12 cellular contexts compared by ENCODE assay signal in the genomic region with DNA sequence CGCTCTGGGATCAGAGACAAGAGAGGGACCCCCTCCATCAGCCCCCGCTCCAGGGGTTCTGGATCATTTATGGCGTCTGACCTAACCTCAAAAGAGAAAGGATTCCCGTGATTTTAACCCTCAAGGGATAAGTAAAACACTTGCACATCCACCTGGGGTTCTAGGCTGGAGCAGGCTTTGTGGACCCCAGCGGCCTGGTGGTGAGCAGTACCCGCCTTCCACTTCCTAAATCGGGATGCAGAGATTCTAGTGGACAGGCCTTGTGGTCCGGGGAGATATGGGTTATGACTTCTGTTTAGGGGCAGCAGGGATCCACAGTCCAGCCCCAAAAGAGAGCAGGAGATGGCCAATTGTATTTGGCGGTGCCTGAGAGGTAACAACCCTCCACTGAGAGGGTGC. TPM values are rescaled to one million over a fixed set of nuclear protein-coding genes. Genes with fewer than 3 reads are reported as not detected.
DNase-seq lines count a peak whose midpoint lies in the region; ATAC-seq and TF ChIP-seq lines count a peak whose summit lies in the region.
"Had no signal": no experiment of that assay in that cellular context is flagged by ENCODE, and none has a peak within 500 bp of the region (broad histone marks: within the 10 kb centered on the region; RNA-seq: fewer than 3 reads in every experiment).

No MANE protein-coding gene starts in this region.

- ATAC-seq in CD8-positive, alpha-beta T cell, result no peak
- ATAC-seq in GM18909 (IDR thresholded peaks at IDR 0.05; ENCODE audit: poor library complexity, unreplicated experiment), result no peak

- H3K4me3 ChIP-seq in CD8-positive, alpha-beta T cell (ENCODE audit: low read depth, low read length), result no peak overlapping the region
- H3K4me3 ChIP-seq in SJCRH30, result peak overlapping the region; percentile 74
- H3K4me3 ChIP-seq in esophagus squamous epithelium, result peak overlapping the region; percentile 60 to 90 (median 86)
- no peak overlapping the region for H3K4me3 ChIP-seq in osteoblast (ENCODE audit: insufficient read depth, low read length)

- peaks cover 15% of the 10 kb centered on the region for H3K4me1 Mint-ChIP-seq in CD8-positive, alpha-beta T cell (ENCODE audit: low read depth)
- H3K4me1 Mint-ChIP-seq in activated T-helper 1 cell treated with anti-CD3 and anti-CD28 coated beads, Interleukin-12 subunit alpha, Interleukin-12 subunit beta, Interleukin-2, Interleukin-4 antibody, amounts not matched to agents 30 ng/mL and 10 ng/mL and 1 ng/mL, durations not matched to agents 14 hours and 24 hours and 36 hours (ENCODE audit: low read depth), result peaks cover 5% of the 10 kb centered on the region

- no peaks in the 10 kb centered on the region for H3K36me3 ChIP-seq in CD8-positive, alpha-beta T cell (ENCODE audit: insufficient read depth, low read length)
- H3K36me3 ChIP-seq in SJCRH30 (no peaks in the 10 kb centered on the region), esophagus squamous epithelium (no peaks in the 10 kb centered on the region), osteoblast (ENCODE audit: insufficient read depth, low read length) (no peaks in the 10 kb centered on the region)

- H3K4me3 Mint-ChIP-seq in CD8-positive, alpha-beta T cell, result peak overlapping the region; percentile 65
- no peak overlapping the region for H3K4me3 Mint-ChIP-seq in activated T-helper 1 cell treated with anti-CD3 and anti-CD28 coated beads, Interleukin-12 subunit alpha, Interleukin-12 subunit beta, Interleukin-2, Interleukin-4 antibody, amounts not matched to agents 30 ng/mL and 10 ng/mL and 1 ng/mL, durations not matched to agents 14 hours and 24 hours and 36 hours

- H2AFZ ChIP-seq in osteoblast (ENCODE audit: low read length), result no peak overlapping the region

- no peak for TF ChIP-seq POLR2A in esophagus squamous epithelium (IDR thresholded peaks at IDR 0.05)

- no peak overlapping the region for H3K27ac ChIP-seq in CD8-positive, alpha-beta T cell (ENCODE audit: low read depth, low read length)
- H3K27ac ChIP-seq in SJCRH30 (peak overlapping the region; percentile 88), esophagus squamous epithelium (peak overlapping the region; percentile 68 to 97 (median 92)), osteoblast (ENCODE audit: low read depth, low read length) (no peak overlapping the region)

- peaks cover 8% of the 10 kb centered on the region for H3K4me1 ChIP-seq in CD8-positive, alpha-beta T cell (ENCODE audit: insufficient read depth, low read length)
- H3K4me1 ChIP-seq in SJCRH30 (peaks cover 17% of the 10 kb centered on the region), esophagus squamous epithelium (peaks cover 33 to 71% (median 34%) of the 10 kb centered on the region in 3 donors), osteoblast (ENCODE audit: insufficient read depth, low read length) (peaks cover 13% of the 10 kb centered on the region)

- no peak overlapping the region for H3K27ac Mint-ChIP-seq in CD8-positive, alpha-beta T cell
- no peak overlapping the region for H3K27ac Mint-ChIP-seq in activated T-helper 1 cell treated with anti-CD3 and anti-CD28 coated beads, Interleukin-12 subunit alpha, Interleukin-12 subunit beta, Interleukin-2, Interleukin-4 antibody, amounts not matched to agents 30 ng/mL and 10 ng/mL and 1 ng/mL, durations not matched to agents 14 hours and 24 hours and 36 hours
- H3K27ac Mint-ChIP-seq: CD4-positive, CD25-positive, alpha-beta regulatory T cell had no signal

- POLR2A ChIA-PET in CD8-positive, alpha-beta T cell (lab: Charles Lee), result no interaction called here

- DNase-seq in CD8-positive, alpha-beta T cell, result no peak
- peak in 1 of 2 experiments; percentile 24 for DNase-seq in SJCRH30
- DNase-seq in esophagus squamous epithelium (lab: John Stamatoyannopoulos, UW), result no peak
- DNase-seq in osteoblast (ENCODE audit: insufficient read length, low spot score, missing footprints), result no peak
- DNase-seq in activated T-helper 1 cell treated with anti-CD3 and anti-CD28 coated beads, Interleukin-12 subunit alpha, Interleukin-12 subunit beta, Interleukin-2, Interleukin-4 antibody, amounts not matched to agents 30 ng/mL and 10 ng/mL and 1 ng/mL, durations not matched to agents 14 hours and 24 hours and 36 hours (ENCODE audit: low spot score), result no peak
- DNase-seq in AG08395 (ENCODE audit: low spot score), result no peak
- DNase-seq in activated CD4-positive, alpha-beta T cell treated with anti-CD3 and anti-CD28 coated beads for 4 hours, result no peak
- DNase-seq: activated CD4-positive, CD25-positive, alpha-beta regulatory T cell treated with anti-CD3 and anti-CD28 coated beads, Interleukin-2, amount 50 U/mL, for 72 hours; activated gamma-delta T cell treated with Interleukin-2 at 50 U/mL for 16 hours; CD4-positive, CD25-positive, alpha-beta regulatory T cell; small intestine had no signal

- no peaks in the 10 kb centered on the region for H3K9me3 Mint-ChIP-seq in CD8-positive, alpha-beta T cell
- no peaks in the 10 kb centered on the region for H3K9me3 Mint-ChIP-seq in activated T-helper 1 cell treated with anti-CD3 and anti-CD28 coated beads, Interleukin-12 subunit alpha, Interleukin-12 subunit beta, Interleukin-2, Interleukin-4 antibody, amounts not matched to agents 30 ng/mL and 10 ng/mL and 1 ng/mL, durations not matched to agents 14 hours and 24 hours and 36 hours

- peaks cover 17% of the 10 kb centered on the region for H3K27me3 ChIP-seq in CD8-positive, alpha-beta T cell (ENCODE audit: insufficient read depth, low read length)
- H3K27me3 ChIP-seq in SJCRH30, result no peaks in the 10 kb centered on the region
- peaks cover 0 to 28% (median 0%) of the 10 kb centered on the region in 4 donors for H3K27me3 ChIP-seq in esophagus squamous epithelium
- peaks cover 10% of the 10 kb centered on the region for H3K27me3 ChIP-seq in osteoblast (ENCODE audit: insufficient read depth, low read length)

- peaks cover 11% of the 10 kb centered on the region for H4K20me1 ChIP-seq in osteoblast (ENCODE audit: insufficient read depth, low read length)

- peaks cover 51% of the 10 kb centered on the region for H3K27me3 Mint-ChIP-seq in CD8-positive, alpha-beta T cell (ENCODE audit: low read depth)
- peaks cover 53% of the 10 kb centered on the region for H3K27me3 Mint-ChIP-seq in activated T-helper 1 cell treated with anti-CD3 and anti-CD28 coated beads, Interleukin-12 subunit alpha, Interleukin-12 subunit beta, Interleukin-2, Interleukin-4 antibody, amounts not matched to agents 30 ng/mL and 10 ng/mL and 1 ng/mL, durations not matched to agents 14 hours and 24 hours and 36 hours (ENCODE audit: insufficient read depth)

- intact Hi-C loops in CD8-positive, alpha-beta T cell (cut with DNase I, micrococcal nuclease), result no loop called here
- intact Hi-C loops in esophagus squamous epithelium (cut with DNase I), result loop anchor here (10.0 kb wide), 1 partner anchor 88 kb away; the partner anchor contains the start of genes KIAA0753 and TXNDC17
- intact Hi-C loops in activated T-helper 1 cell treated with anti-CD3 and anti-CD28 coated beads, Interleukin-12 subunit alpha, Interleukin-12 subunit beta, Interleukin-2, Interleukin-4 antibody, amounts not matched to agents 30 ng/mL and 10 ng/mL and 1 ng/mL, durations not matched to agents 14 hours and 24 hours and 36 hours (cut with micrococcal nuclease), result loop anchor here (5.0 kb wide), 1 partner anchor 85 kb away; the partner anchor contains the start of genes KIAA0753 and TXNDC17

- TF ChIP-seq CTCF in CD8-positive, alpha-beta T cell (IDR thresholded peaks at IDR 0.05), result no peak
- TF ChIP-seq CTCF in esophagus squamous epithelium (IDR thresholded peaks at IDR 0.05) (no peak), osteoblast (IDR thresholded peaks at IDR 0.05; ENCODE audit: extremely low read depth, low read depth, low read length) (no peak)

- no peaks in the 10 kb centered on the region for H3K36me3 Mint-ChIP-seq in CD8-positive, alpha-beta T cell
- H3K36me3 Mint-ChIP-seq in activated T-helper 1 cell treated with anti-CD3 and anti-CD28 coated beads, Interleukin-12 subunit alpha, Interleukin-12 subunit beta, Interleukin-2, Interleukin-4 antibody, amounts not matched to agents 30 ng/mL and 10 ng/mL and 1 ng/mL, durations not matched to agents 14 hours and 24 hours and 36 hours (ENCODE audit: low read depth), result no peaks in the 10 kb centered on the region
- H3K36me3 Mint-ChIP-seq: CD4-positive, CD25-positive, alpha-beta regulatory T cell had no signal

- H3K9me3 ChIP-seq in CD8-positive, alpha-beta T cell (ENCODE audit: low read length), result no peaks in the 10 kb centered on the region
- no peaks in the 10 kb centered on the region for H3K9me3 ChIP-seq in SJCRH30 (replicated peaks)
- no peaks in the 10 kb centered on the region for H3K9me3 ChIP-seq in esophagus squamous epithelium
- no peaks in the 10 kb centered on the region for H3K9me3 ChIP-seq in osteoblast (ENCODE audit: low read depth, low read length)

- peak overlapping the region; percentile 51 for H3K4me2 ChIP-seq in osteoblast (ENCODE audit: insufficient read depth, low read length)

- WGBS in esophagus squamous epithelium, 2 donors, result 27 to 56% methylated on average over 7 to 9 of the region's 9 CpGs

- CTCF ChIA-PET in CD8-positive, alpha-beta T cell (lab: Charles Lee), result no interaction called here

- no peaks in the 10 kb centered on the region for H3K79me2 ChIP-seq in osteoblast (ENCODE audit: insufficient read depth, low read length)

RNA-seq across cellular contexts. Expression of gene PITPNM3, which starts 0.7 kb away (rescaled TPM):
- under 1 TPM; 0.25 to 0.30 TPM for total RNA-seq in CD8-positive, alpha-beta T cell
- total RNA-seq in SJCRH30 (2014; rRNA removed; shearing (Covaris generic)), result 39.2 and 39.7 TPM in 2 replicates
- 10 to 100 TPM; 14.0 to 33.4 (median 21.5) TPM for total RNA-seq in esophagus squamous epithelium
- 1.8 TPM in 2 replicates for total RNA-seq in osteoblast
- 0.65 and 0.81 TPM in 2 replicates for total RNA-seq in activated T-helper 1 cell treated with anti-CD3 and anti-CD28 coated beads, Interleukin-12 subunit alpha, Interleukin-12 subunit beta, Interleukin-2, Interleukin-4 antibody, amounts not matched to agents 30 ng/mL and 10 ng/mL and 1 ng/mL, durations not matched to agents 14 hours and 24 hours and 36 hours

Comparison
In these comparisons a context has a peak if more than half of its experiments do, and no peak if none do; other contexts are left out.
1. H3K27ac ChIP-seq: peak in SJCRH30 (single experiment) and esophagus squamous epithelium (4 of 4); none in CD8-positive, alpha-beta T cell (single experiment) and osteoblast (single experiment).
2. H3K4me3 ChIP-seq: peak in SJCRH30 (single experiment) and esophagus squamous epithelium (4 of 4); none in CD8-positive, alpha-beta T cell (single experiment) and osteoblast (single experiment).
3. intact Hi-C loops: an anchor here in esophagus squamous epithelium (10.0 kb wide) and activated T-helper 1 cell treated with anti-CD3 and anti-CD28 coated beads, Interleukin-12 subunit alpha, Interleukin-12 subunit beta, Interleukin-2, Interleukin-4 antibody, amounts not matched to agents 30 ng/mL and 10 ng/mL and 1 ng/mL, durations not matched to agents 14 hours and 24 hours and 36 hours (5.0 kb wide); none called in CD8-positive, alpha-beta T cell.